ENCODE assay signal across 14 cellular contexts in the genomic region with DNA sequence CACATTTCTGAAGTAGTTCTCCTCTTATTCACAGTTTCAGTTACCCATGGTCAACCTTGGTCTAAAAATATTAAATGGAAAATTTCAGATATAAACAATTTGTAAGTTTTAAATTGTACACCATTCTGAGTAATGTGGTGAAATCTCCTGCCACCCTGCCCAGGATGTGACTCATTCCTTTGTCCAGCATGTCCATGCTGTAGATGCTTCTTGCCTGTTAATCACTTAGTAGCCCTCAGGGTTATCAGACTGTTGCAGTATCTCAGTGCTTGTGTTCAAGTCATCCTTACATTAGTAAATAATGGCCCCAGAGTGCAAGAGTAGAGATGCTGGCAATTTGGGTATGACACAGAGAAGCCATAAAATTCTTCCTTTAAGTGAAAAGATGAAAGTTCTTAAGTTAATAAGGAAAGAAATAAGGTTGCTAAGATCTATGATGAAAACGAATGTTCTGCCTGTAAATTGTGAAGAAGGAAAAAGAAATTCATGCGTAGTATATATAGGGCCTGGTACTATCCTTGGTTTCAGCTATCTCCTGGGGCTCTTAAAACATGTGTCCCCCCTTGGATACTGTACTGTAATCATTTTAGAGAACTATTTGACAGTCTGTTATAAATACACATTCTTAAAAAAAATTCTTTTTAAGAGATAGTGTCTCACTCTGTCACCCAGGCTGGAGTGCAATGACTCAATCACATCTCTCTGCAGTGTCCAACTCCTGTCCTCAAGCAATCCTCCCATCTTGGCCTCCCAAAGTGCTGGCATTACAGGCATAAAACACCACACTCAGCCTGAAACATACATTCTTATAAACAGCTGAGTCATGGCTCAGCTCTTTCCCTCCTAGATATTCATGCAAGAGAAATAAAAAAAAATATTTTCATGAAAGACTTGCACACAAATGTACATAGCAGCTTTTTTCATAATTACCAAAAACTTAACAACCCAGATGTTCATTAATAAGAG. TPM values are rescaled to one million over a fixed set of nuclear protein-coding genes. Genes with fewer than 3 reads are reported as not detected.
A peak's percentile ranks its signal among the peaks of the same experiment; 100 is the strongest.
DNase-seq lines count a peak whose midpoint lies in the region.
"Had no signal": no experiment of that assay in that cellular context is flagged by ENCODE, and none has a peak within 500 bp of the region (broad histone marks: within the 10 kb centered on the region; RNA-seq: fewer than 3 reads in every experiment).

No MANE protein-coding gene starts in this region.

- no peak overlapping the region for H2BK12ac ChIP-seq in trophoblast cell (ENCODE audit: low read length)

- no peak overlapping the region for H4K91ac ChIP-seq in trophoblast cell (ENCODE audit: low read depth, low read length)

- H2AK5ac ChIP-seq in trophoblast cell (ENCODE audit: low read length): no peak overlapping the region

- H2AFZ ChIP-seq in trophoblast cell (ENCODE audit: insufficient read depth, low read length, poor library complexity): no peak overlapping the region

- H3K14ac ChIP-seq in trophoblast cell (ENCODE audit: low read length): no peak overlapping the region

- no peak overlapping the region for H2BK5ac ChIP-seq in trophoblast cell (ENCODE audit: low read depth, low read length, poor library complexity)

- H3K79me1 ChIP-seq in trophoblast cell (ENCODE audit: low read length): no peaks in the 10 kb centered on the region

- no peaks in the 10 kb centered on the region for H3K4me1 ChIP-seq in trophoblast cell (ENCODE audit: control insufficient read depth in 1 of 2, insufficient read depth in 2 of 2, low read length in 2 of 2)
- H3K4me1 ChIP-seq: pancreas had no signal

- no peak overlapping the region for H3K4me3 ChIP-seq in trophoblast cell (ENCODE audit: low read depth, low read length)
- H3K4me3 ChIP-seq: pancreas had no signal

- no CpG with 5 or more reads among the region's 2 CpGs for WGBS in trophoblast cell (ENCODE audit: extremely low coverage, insufficient coverage, insufficient read length)

- H3K9me3 ChIP-seq in trophoblast cell (ENCODE audit: insufficient read depth, low read depth, low read length): no peaks in the 10 kb centered on the region
- H3K9me3 ChIP-seq: pancreas had no signal

- H3K27me3 ChIP-seq in trophoblast cell (ENCODE audit: insufficient read depth, low read length): no peaks in the 10 kb centered on the region
- H3K27me3 ChIP-seq: pancreas had no signal

- no peak overlapping the region for H3K4me2 ChIP-seq in trophoblast cell (ENCODE audit: low read length)

- no peak overlapping the region for H3K9ac ChIP-seq in trophoblast cell (ENCODE audit: low read length)

- H3K27ac ChIP-seq in epithelial cell of prostate (peak overlapping the region; percentile 89), trophoblast cell (ENCODE audit: low read depth, low read length) (no peak overlapping the region)
- H3K27ac ChIP-seq: pancreas had no signal

- DNase-seq in GM03348 (ENCODE audit: low spot score) (peak; percentile 63), RPMI7951 (ENCODE audit: low read depth) (peak; percentile 96), epithelial cell of prostate (ENCODE audit: low read depth, low spot score) (peak; percentile 75), trophoblast cell (peak; percentile 55 to 66), NCI-H82 treated with DMSO at 0.1 percent for 48 hours (lab: John Stamatoyannopoulos, UW; ENCODE audit: unreplicated experiment) (no peak), NCI-H2029 treated with DMSO at 0.1 percent for 48 hours (lab: John Stamatoyannopoulos, UW) (no peak), NOMO-1 (lab: John Stamatoyannopoulos, UW; ENCODE audit: unreplicated experiment in 2 of 2) (no peak), COR-L47 (lab: John Stamatoyannopoulos, UW) (no peak)
- DNase-seq: GDM1, NCI-H2171 treated with DMSO at 0.1 percent for 48 hours, pancreas had no signal

- no peaks in the 10 kb centered on the region for H3K79me2 ChIP-seq in trophoblast cell (ENCODE audit: control insufficient read depth, insufficient read depth, low read length, poor library complexity)

- H4K12ac ChIP-seq in trophoblast cell (ENCODE audit: low read depth, low read length): no peak overlapping the region

- H4K8ac ChIP-seq in trophoblast cell (ENCODE audit: low read depth, low read length): no peak overlapping the region

- H2BK120ac ChIP-seq in trophoblast cell (ENCODE audit: insufficient read depth, low read length, poor library complexity): no peak overlapping the region

- no peaks in the 10 kb centered on the region for H3K36me3 ChIP-seq in trophoblast cell (ENCODE audit: control insufficient read depth in 1 of 2, insufficient read depth in 2 of 2, low read length in 2 of 2)
- H3K36me3 ChIP-seq: pancreas had no signal

- H3K4ac ChIP-seq in trophoblast cell (ENCODE audit: low read depth, low read length): no peak overlapping the region

- no peak overlapping the region for H3K23ac ChIP-seq in trophoblast cell (ENCODE audit: low read length)

- H3K18ac ChIP-seq in trophoblast cell (ENCODE audit: low read length): no peak overlapping the region

RNA-seq across cellular contexts. Expression of gene MTNR1B, which starts 31.3 kb away (rescaled TPM):
- total RNA-seq in RPMI7951 (2014; rRNA removed; shearing (Covaris generic)): not detected in 2 replicates
- polyA plus RNA-seq in trophoblast cell (2013): 1.6 and 2.2 TPM in 2 replicates
- total RNA-seq: pancreas; T-helper 2 cell treated with Interferon-gamma antibody and Interleukin-4, amounts not matched to agents 100 ng/mL and 5 ng/mL, for 36 hours; urinary bladder had no signal
- polyA plus RNA-seq: IgD-negative memory B cell, urinary bladder had no signal

Comparison
In these comparisons a context has a peak if more than half of its experiments do, and no peak if none do; other contexts are left out.
1. DNase-seq: peak in GM03348 (single experiment), RPMI7951 (single experiment), epithelial cell of prostate (single experiment) and trophoblast cell (2 of 2); none in NCI-H82 treated with DMSO at 0.1 percent for 48 hours (single experiment), NCI-H2029 treated with DMSO at 0.1 percent for 48 hours (single experiment), NOMO-1 (0 of 2) and COR-L47 (single experiment).